Comparison of ENCODE assay signal across 8 cellular contexts in genomic region chr14:90383126-90383730, GRCh38. TPM values are rescaled to one million over a fixed set of nuclear protein-coding genes. Genes with fewer than 3 reads are reported as not detected.
DNase-seq lines count a peak whose midpoint lies in the region; ATAC-seq and TF ChIP-seq lines count a peak whose summit lies in the region.

No MANE protein-coding gene starts in this region.

- peak; percentile 90 for ATAC-seq in GM21360 (IDR thresholded peaks at IDR 0.05; ENCODE audit: unreplicated experiment)

- peak overlapping the region; percentile 88 for H3K4me3 ChIP-seq in epithelial cell of esophagus (ENCODE audit: low read length)

- in situ Hi-C loops in Caki2 (cut with HindIII; ENCODE audit: low pct_unique_long_range_greater_than_20kb, low sequenced_read_pairs): no loop called here

- no peak for TF ChIP-seq CTCF in epithelial cell of esophagus (IDR thresholded peaks at IDR 0.05; ENCODE audit: insufficient read depth, low read depth, low read length, missing control alignments)

- DNase-seq in Caki2 (ENCODE audit: low read depth) (peak; percentile 98), HT1080 (ENCODE audit: low read depth) (peak; percentile 85), NOMO-1 treated with dmso at 0.1 percent for 144 hours (lab: John Stamatoyannopoulos, UW; ENCODE audit: unreplicated experiment) (peak; percentile 97), epithelial cell of esophagus (ENCODE audit: low read depth) (peak; percentile 99), middle frontal gyrus (ENCODE audit: extremely low spot score, low spot score) (peak; percentile 100)
- DNase-seq in activated CD8-positive, alpha-beta memory T cell treated with anti-CD3 and anti-CD28 coated beads, Interleukin-2, amount 50 U/mL, for 24 hours (ENCODE audit: extremely low read depth): peak; percentile 95
- peak; percentile 96 for DNase-seq in stimulated activated CD8-positive, alpha-beta memory T cell treated with anti-CD3 and anti-CD28 coated beads, Interleukin-2, amount 100 ng/mL, for 48 hours (ENCODE audit: low read depth in 2 of 2)

RNA-seq across cellular contexts. Expression of gene CALM1, which starts 13.6 kb away (rescaled TPM):
- 308 and 396 TPM in 2 replicates for total RNA-seq in Caki2 (2014; rRNA removed; shearing (Covaris generic); ENCODE audit: low replicate concordance)
- 285 and 648 TPM in 2 replicates for total RNA-seq in HT1080 (2014; rRNA removed; shearing (Covaris generic))
- 423 and 424 TPM in 2 replicates for polyA plus RNA-seq in HT1080 (2015; cell fraction: cytosol; rRNA removed)
- 247 and 253 TPM in 2 replicates for polyA plus RNA-seq in HT1080 (2015; cell fraction: nucleus; rRNA removed)

RNA-seq across cellular contexts. Expression of gene NRDE2, which starts 51.5 kb away (rescaled TPM):
- total RNA-seq in Caki2 (2014; rRNA removed; shearing (Covaris generic); ENCODE audit: low replicate concordance): 9.3 and 12.6 TPM in 2 replicates
- 9.7 and 16.4 TPM in 2 replicates for total RNA-seq in HT1080 (2014; rRNA removed; shearing (Covaris generic))
- polyA plus RNA-seq in HT1080 (2015; cell fraction: cytosol; rRNA removed): 7.1 and 7.3 TPM in 2 replicates
- 25.2 and 31.7 TPM in 2 replicates for polyA plus RNA-seq in HT1080 (2015; cell fraction: nucleus; rRNA removed)

Comparison
In these comparisons a context has a peak if more than half of its experiments do, and no peak if none do; other contexts are left out.
1. Peak in every context shown above with its lines: DNase-seq, ATAC-seq and H3K4me3 ChIP-seq.